20 cellular contexts compared by ENCODE assay signal in the genomic region with DNA sequence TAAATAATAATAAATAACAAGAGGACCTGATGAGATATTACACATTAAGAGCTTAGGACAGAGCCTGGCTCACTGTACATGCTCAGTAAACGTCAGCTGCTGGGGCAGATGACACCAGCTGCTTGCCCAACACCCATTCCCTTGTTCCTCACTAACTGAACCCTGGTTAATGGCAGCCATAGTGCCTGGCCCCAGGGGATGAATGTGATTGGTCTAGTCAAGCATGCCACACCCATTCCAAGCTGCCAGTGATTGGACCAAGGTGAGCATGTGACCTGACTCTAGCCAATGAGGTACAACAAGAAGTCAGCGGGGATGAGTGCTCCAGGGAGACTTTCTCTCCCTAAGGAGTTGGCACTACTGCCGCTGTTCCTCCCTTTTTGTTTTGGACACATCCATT.
DNase-seq lines count a peak whose midpoint lies in the region; ATAC-seq and TF ChIP-seq lines count a peak whose summit lies in the region.
"Had no signal": no experiment of that assay in that cellular context is flagged by ENCODE, and none has a peak within 500 bp of the region (broad histone marks: within the 10 kb centered on the region; RNA-seq: fewer than 3 reads in every experiment).

No MANE protein-coding gene starts in this region.

- H3K27me3 Mint-ChIP-seq in WTC11 (ENCODE audit: low read depth): no peaks in the 10 kb centered on the region

- no peaks in the 10 kb centered on the region for H3K79me2 ChIP-seq in Loucy (ENCODE audit: insufficient read depth, low read length)

- H3K27ac ChIP-seq in heart left ventricle: no peak overlapping the region
- H3K27ac ChIP-seq: BLaER1 treated with 17β-estradiol and CSF1 and Interleukin-3, amounts not matched to agents 10 nM and 100 nM; right atrium auricular region had no signal

- peaks cover 9% of the 10 kb centered on the region; the same call in 1 of the 2 replicates for H3K4me1 Mint-ChIP-seq in WTC11

- peak; percentile 18 for DNase-seq in left ventricle myocardium superior
- no peak for DNase-seq in heart left ventricle
- DNase-seq in WTC11 (ENCODE audit: low spot score): no peak
- no peak for DNase-seq in GM19240 (ENCODE audit: insufficient read length, low spot score)
- DNase-seq in islet precursor cell: no peak
- no peak for DNase-seq in occipital lobe (lab: John Stamatoyannopoulos, UW)
- DNase-seq: activated CD4-positive, alpha-beta T cell treated with anti-CD3 and anti-CD28 coated beads for 1 hour; activated T-cell treated with anti-CD3 and anti-CD28 coated beads, Interleukin-2, amount 50 U/mL, for 1 hour; adrenal gland; GDM1; HCEC 1CT; hippocampal formation; stimulated activated CD4-positive, alpha-beta T cell treated with anti-CD3 and anti-CD28 coated beads, Interleukin-4, amount 100 ng/mL, for 24 hours had no signal

- H3K9me3 Mint-ChIP-seq in WTC11: peaks cover 8% of the 10 kb centered on the region
- H3K9me3 Mint-ChIP-seq: nephron; stimulated activated effector memory CD8-positive, alpha-beta T cell treated with anti-CD3 and anti-CD28 coated beads, Interleukin-12 subunit alpha, Interleukin-12 subunit beta, amount 100 ng/mL, for 72 hours had no signal

- no peak for ATAC-seq in left ventricle myocardium superior
- ATAC-seq in heart left ventricle: no peak
- peak; percentile 39; the same call in 1 of the 2 replicates for ATAC-seq in WTC11
- ATAC-seq in GM21526 (IDR thresholded peaks at IDR 0.05; ENCODE audit: low FRiP score, unreplicated experiment): no peak
- ATAC-seq: stimulated activated effector memory CD8-positive, alpha-beta T cell treated with anti-CD3 and anti-CD28 coated beads, Interleukin-12 subunit alpha, Interleukin-12 subunit beta, amount 100 ng/mL, for 72 hours had no signal

- H3K4me3 Mint-ChIP-seq in WTC11: no peak overlapping the region
- H3K4me3 Mint-ChIP-seq: nephron; stimulated activated effector memory CD8-positive, alpha-beta T cell treated with anti-CD3 and anti-CD28 coated beads, Interleukin-12 subunit alpha, Interleukin-12 subunit beta, amount 100 ng/mL, for 72 hours had no signal

- H3K4me1 ChIP-seq in heart left ventricle (peaks cover 0 to 28% (median 7%) of the 10 kb centered on the region in 12 donors), Loucy (ENCODE audit: insufficient read depth, low read length, poor library complexity, severe bottlenecking) (no peaks in the 10 kb centered on the region)

- TF ChIP-seq CTCF in heart left ventricle (IDR thresholded peaks at IDR 0.05): no peak
- TF ChIP-seq CTCF in Loucy (conservative IDR thresholded peaks at IDR 0.05; ENCODE audit: low read length): no peak
- no peak for TF ChIP-seq CTCF in WTC11 (IDR thresholded peaks at IDR 0.05)

- no peak overlapping the region for H3K9ac ChIP-seq in Loucy (ENCODE audit: low read depth, low read length, poor library complexity, severe bottlenecking)
- H3K9ac ChIP-seq: BLaER1 treated with 17β-estradiol and CSF1 and Interleukin-3, amounts not matched to agents 10 nM and 100 nM had no signal

- H3K9me2 ChIP-seq in Loucy (replicated peaks; ENCODE audit: low read depth, low read length): no peaks in the 10 kb centered on the region

- POLR2A ChIA-PET in WTC11 (lab: Charles Lee): no interaction called here

- H3K36me3 Mint-ChIP-seq in WTC11: no peaks in the 10 kb centered on the region
- H3K36me3 Mint-ChIP-seq: stimulated activated effector memory CD8-positive, alpha-beta T cell treated with anti-CD3 and anti-CD28 coated beads, Interleukin-12 subunit alpha, Interleukin-12 subunit beta, amount 100 ng/mL, for 72 hours had no signal

- no peaks in the 10 kb centered on the region for H3F3A ChIP-seq in Loucy (ENCODE audit: low read depth)

- intact Hi-C loops in left ventricle myocardium superior (cut with micrococcal nuclease): no loop called here
- intact Hi-C loops in heart left ventricle (cut with DNase I): no loop called here

- no peaks in the 10 kb centered on the region for H4K20me1 ChIP-seq in Loucy (ENCODE audit: insufficient read depth, low read length, poor library complexity, severe bottlenecking)
- H4K20me1 ChIP-seq: BLaER1 treated with 17β-estradiol and CSF1 and Interleukin-3, amounts not matched to agents 10 nM and 100 nM had no signal

- H3K36me3 ChIP-seq in heart left ventricle (no peaks in the 10 kb centered on the region), Loucy (ENCODE audit: insufficient read depth, low read length) (no peaks in the 10 kb centered on the region)
- H3K36me3 ChIP-seq: adrenal gland; BLaER1 treated with 17β-estradiol and CSF1 and Interleukin-3, amounts not matched to agents 10 nM and 100 nM; right atrium auricular region; vagina had no signal

- H3K27me3 ChIP-seq in heart left ventricle: no peaks in the 10 kb centered on the region
- no peaks in the 10 kb centered on the region for H3K27me3 ChIP-seq in Loucy (ENCODE audit: insufficient read depth, low read length, poor library complexity, severe bottlenecking)
- H3K27me3 ChIP-seq: adrenal gland; BLaER1 treated with 17β-estradiol and CSF1 and Interleukin-3, amounts not matched to agents 10 nM and 100 nM; right atrium auricular region; vagina had no signal

- H3K9me3 ChIP-seq in heart left ventricle: peaks cover 0 to 7% (median 2%) of the 10 kb centered on the region in 12 donors
- H3K9me3 ChIP-seq in Loucy (ENCODE audit: insufficient read depth, low read depth, low read length): no peaks in the 10 kb centered on the region
- H3K9me3 ChIP-seq: adrenal gland, vagina had no signal

- CTCF ChIA-PET in WTC11 (lab: Charles Lee): interaction anchor here (0.6 to 1.2 kb wide), 3 partner anchors 9 to 471 kb away, joined by 3 read pairs; no protein-coding TSS in a partner anchor

- no peak for TF ChIP-seq POLR2A in heart left ventricle (IDR thresholded peaks at IDR 0.05)

- no peak overlapping the region for H3K4me2 ChIP-seq in Loucy (ENCODE audit: low read depth, low read length, poor library complexity, severe bottlenecking)

- H3K27ac Mint-ChIP-seq in WTC11: no peak overlapping the region
- H3K27ac Mint-ChIP-seq: stimulated activated effector memory CD8-positive, alpha-beta T cell treated with anti-CD3 and anti-CD28 coated beads, Interleukin-12 subunit alpha, Interleukin-12 subunit beta, amount 100 ng/mL, for 72 hours had no signal

- WGBS in heart left ventricle, 4 donors: 65 to 84% (median 81%) methylated on average over 3 of the region's 3 CpGs

- 0 out of 2 replicates have a peak overlapping the region, but pooled peaks have one; percentile 57 for H2AFZ ChIP-seq in Loucy (ENCODE audit: low read length)

- H3K4me3 ChIP-seq in heart left ventricle (no peak overlapping the region), Loucy (ENCODE audit: low read length, poor library complexity, severe bottlenecking) (no peak overlapping the region)
- H3K4me3 ChIP-seq: adrenal gland; BLaER1 treated with 17β-estradiol and CSF1 and Interleukin-3, amounts not matched to agents 10 nM and 100 nM; right atrium auricular region; vagina had no signal

TF ChIP-seq in WTC11, 78 proteins besides CTCF, POLR2A, EP300 and RAD21 (continues in another document):
- peak; percentile 79 for TF ChIP-seq USF2 (CRISPR knock-in tag; IDR thresholded peaks at IDR 0.05)
- TF ChIP-seq AFF4 (CRISPR knock-in tag; IDR thresholded peaks at IDR 0.05; ENCODE audit: borderline replicate concordance): no peak
- TF ChIP-seq USF1 (CRISPR knock-in tag; IDR thresholded peaks at IDR 0.05): peak; percentile 55; the same call in 1 of the 2 replicates
